19 cellular contexts compared by ENCODE assay signal in genomic region chr6:65123516-65123915, GRCh38.
"Had no signal": no experiment of that assay in that cellular context is flagged by ENCODE, and none has a peak within 500 bp of the region (broad histone marks: within the 10 kb centered on the region; RNA-seq: fewer than 3 reads in every experiment).

No MANE protein-coding gene starts in this region.

- H3K9ac ChIP-seq: parathyroid adenoma had no signal

- H3K36me3 ChIP-seq: gastrocnemius medialis, heart right ventricle, lower lobe of right lung, prostate gland, right lobe of liver, suprapubic skin, thyroid gland had no signal

- H3K4me3 ChIP-seq: dorsolateral prefrontal cortex, gastrocnemius medialis, lower lobe of right lung, prostate gland, right lobe of liver, suprapubic skin, thyroid gland had no signal

- DNase-seq: cortex of kidney; dorsolateral prefrontal cortex; effector CD8-positive, alpha-beta T cell; gastrocnemius medialis; heart right ventricle; hypothalamus; islet precursor cell; lower lobe of right lung; midbrain; naive B cell; nephron progenitor cell; right lobe of liver; stimulated activated CD4-positive, alpha-beta T cell treated with anti-CD3 and anti-CD28 coated beads, Interleukin-12 subunit alpha, Interleukin-12 subunit beta, amount 100 ng/mL, for 4 hours; stimulated activated naive CD4-positive, alpha-beta T cell treated with Interleukin-2 at 50 U/mL for 16 hours; thyroid gland had no signal

- H3K27me3 ChIP-seq: dorsolateral prefrontal cortex, gastrocnemius medialis, heart right ventricle, right lobe of liver, suprapubic skin, thyroid gland had no signal

- H3K9me3 ChIP-seq: gastrocnemius medialis, heart right ventricle, lower lobe of right lung, prostate gland, right lobe of liver, suprapubic skin, thyroid gland had no signal

- H3K4me1 ChIP-seq: gastrocnemius medialis, heart right ventricle, lower lobe of right lung, parathyroid adenoma, prostate gland, right lobe of liver, suprapubic skin, thyroid gland had no signal

- H2AFZ ChIP-seq: parathyroid adenoma had no signal

- ATAC-seq: gastrocnemius medialis, left lobe of liver, lower lobe of right lung, right lobe of liver had no signal

- H3K27ac ChIP-seq: dorsolateral prefrontal cortex, gastrocnemius medialis, heart right ventricle, lower lobe of right lung, parathyroid adenoma, prostate gland, right lobe of liver, suprapubic skin, thyroid gland had no signal
